ENCODE assay signal across 19 cellular contexts in the genomic region with DNA sequence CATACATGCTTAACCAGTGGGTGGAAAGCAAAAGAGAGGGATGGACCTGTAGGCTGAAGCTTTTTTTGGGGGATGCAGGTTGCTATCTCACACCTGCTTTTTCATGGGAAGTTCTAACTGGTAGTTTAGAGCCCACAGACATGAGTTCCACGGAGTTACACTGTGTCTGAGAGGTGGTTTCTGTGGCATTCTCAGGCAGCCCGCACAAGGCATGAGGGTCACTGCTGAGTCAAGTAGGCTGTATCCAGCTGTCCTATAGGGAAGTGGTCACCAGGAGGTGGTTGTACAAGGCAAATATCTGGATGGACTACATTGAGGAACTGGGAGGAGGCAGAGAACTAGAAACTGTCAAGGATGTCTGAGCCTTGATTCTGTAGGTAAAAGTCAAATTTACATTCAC.
DNase-seq lines count a peak whose midpoint lies in the region; ATAC-seq and TF ChIP-seq lines count a peak whose summit lies in the region.
"Had no signal": no experiment of that assay in that cellular context is flagged by ENCODE, and none has a peak within 500 bp of the region (broad histone marks: within the 10 kb centered on the region; RNA-seq: fewer than 3 reads in every experiment).

No MANE protein-coding gene starts in this region.

- no peaks in the 10 kb centered on the region for H3K27me3 ChIP-seq in H9 (ENCODE audit: insufficient read depth, low read length)
- H3K27me3 ChIP-seq in OCI-LY1 (ENCODE audit: insufficient read depth, low read length) = no peaks in the 10 kb centered on the region
- no peaks in the 10 kb centered on the region for H3K27me3 ChIP-seq in smooth muscle cell (ENCODE audit: low read depth)
- H3K27me3 ChIP-seq in vagina = no peaks in the 10 kb centered on the region
- H3K27me3 ChIP-seq: BLaER1 had no signal

- no peak for DNase-seq in H9
- peak; percentile 88 for DNase-seq in myocyte (ENCODE audit: low read depth)
- no peak for DNase-seq in smooth muscle cell (lab: John Stamatoyannopoulos, UW; ENCODE audit: unreplicated experiment)
- DNase-seq in RKO (ENCODE audit: low spot score) = no peak
- no peak for DNase-seq in HUDEP-2 (lab: John Stamatoyannopoulos, UW; ENCODE audit: unreplicated experiment in 76 of 76)
- DNase-seq in vagina (ENCODE audit: extremely low spot score in 2 of 2) = no peak
- DNase-seq: CD4-positive, CD25-positive, alpha-beta regulatory T cell; CD8-positive, alpha-beta memory T cell; DMS53; DMS79 treated with DMSO at 0.1 percent for 48 hours; GF-D8; GOT3; HCEC 1CT had no signal

- intact Hi-C loops in vagina (cut with DNase I) = no loop called here

- TF ChIP-seq POLR2A in vagina (IDR thresholded peaks at IDR 0.05) = no peak

- TF ChIP-seq CTCF in H9 (conservative IDR thresholded peaks at IDR 0.05) = no peak
- no peak for TF ChIP-seq CTCF in OCI-LY1 (IDR thresholded peaks at IDR 0.05; ENCODE audit: low read length)
- no peak for TF ChIP-seq CTCF in smooth muscle cell (IDR thresholded peaks at IDR 0.05; ENCODE audit: borderline replicate concordance, insufficient read depth, poor library complexity, severe bottlenecking)
- TF ChIP-seq CTCF in vagina (IDR thresholded peaks at IDR 0.05) = no peak

- H2BK120ac ChIP-seq in H9 (ENCODE audit: low read depth, low read length, poor library complexity, severe bottlenecking) = no peak overlapping the region

- H3K4ac ChIP-seq in H9 (ENCODE audit: low read depth, low read length) = no peak overlapping the region

- WGBS in H9 (ENCODE audit: extremely low coverage, insufficient read length, low lambda C conversion rate) = no CpG with 5 or more reads among the region's 2 CpGs
- WGBS in smooth muscle cell (ENCODE audit: low lambda C conversion rate) = 33% methylated on average over 2 of the region's 2 CpGs

- H3F3A ChIP-seq in OCI-LY1 (ENCODE audit: insufficient read depth, low read length) (peaks cover 3% of the 10 kb centered on the region; the same call in 1 of the 2 replicates), smooth muscle cell (ENCODE audit: low read depth) (peaks cover 10% of the 10 kb centered on the region)

- H4K5ac ChIP-seq in H9 (ENCODE audit: insufficient read length, low read depth, low read length) = no peak overlapping the region

- no peaks in the 10 kb centered on the region for H3K4me1 Mint-ChIP-seq in H9
- H3K4me1 Mint-ChIP-seq: B cell; CD8-positive, alpha-beta memory T cell had no signal

- H3K23ac ChIP-seq in H9 (ENCODE audit: insufficient read length, low read depth, low read length) = no peak overlapping the region

- no peak overlapping the region for H3K4me3 Mint-ChIP-seq in H9
- H3K4me3 Mint-ChIP-seq: B cell; CD4-positive, CD25-positive, alpha-beta regulatory T cell; CD8-positive, alpha-beta memory T cell had no signal

- H4K8ac ChIP-seq in H9 (replicated peaks; ENCODE audit: insufficient read length, low read depth, low read length) = no peak overlapping the region

- no peaks in the 10 kb centered on the region for H3K36me3 ChIP-seq in OCI-LY1 (ENCODE audit: insufficient read depth, low read length)
- no peaks in the 10 kb centered on the region for H3K36me3 ChIP-seq in smooth muscle cell (ENCODE audit: low read depth)
- H3K36me3 ChIP-seq in vagina = no peaks in the 10 kb centered on the region
- H3K36me3 ChIP-seq: BLaER1 had no signal

- H3K9ac ChIP-seq in H9 (ENCODE audit: extremely low read depth, insufficient read length, low read length) (no peak overlapping the region), OCI-LY1 (ENCODE audit: low read length) (peak overlapping the region; percentile 4; the same call in 1 of the 2 replicates), smooth muscle cell (ENCODE audit: low read depth) (no peak overlapping the region)
- H3K9ac ChIP-seq: BLaER1 had no signal

- H3K14ac ChIP-seq in H9 (ENCODE audit: insufficient read depth, low read length) = no peak overlapping the region; the same call in 1 of the 2 replicates

- H3K23me2 ChIP-seq in H9 (ENCODE audit: insufficient read length, low read depth, low read length, poor library complexity, severe bottlenecking) = no peaks in the 10 kb centered on the region

- no peak overlapping the region for H3T11ph ChIP-seq in H9 (ENCODE audit: low read length)

- H3K9me2 ChIP-seq in OCI-LY1 (ENCODE audit: low read depth, low read length) = no peaks in the 10 kb centered on the region

- H3K27ac Mint-ChIP-seq in H9 = no peak overlapping the region
- H3K27ac Mint-ChIP-seq: B cell; CD4-positive, CD25-positive, alpha-beta regulatory T cell; CD8-positive, alpha-beta memory T cell had no signal

- H3K79me2 ChIP-seq in H9 (ENCODE audit: insufficient read depth, low read length) (no peaks in the 10 kb centered on the region), OCI-LY1 (ENCODE audit: insufficient read depth, low read length) (no peaks in the 10 kb centered on the region), smooth muscle cell (ENCODE audit: low read depth) (no peaks in the 10 kb centered on the region)

- H3K4me1 ChIP-seq in H9 (ENCODE audit: insufficient read depth, low read length) (no peaks in the 10 kb centered on the region), OCI-LY1 (ENCODE audit: insufficient read depth, low read length, severe bottlenecking) (peaks cover 16% of the 10 kb centered on the region), smooth muscle cell (ENCODE audit: low read depth) (no peaks in the 10 kb centered on the region), vagina (no peaks in the 10 kb centered on the region)
- H3K4me1 ChIP-seq: BLaER1 had no signal

- H2BK15ac ChIP-seq in H9 (ENCODE audit: low read depth, low read length) = no peak overlapping the region

- no peak overlapping the region for H2BK12ac ChIP-seq in H9 (ENCODE audit: insufficient read length, low read depth, low read length)

- H3K4me3 ChIP-seq in OCI-LY1 (ENCODE audit: low read depth, low read length, poor library complexity, severe bottlenecking) = no peak overlapping the region
- H3K4me3 ChIP-seq in smooth muscle cell = no peak overlapping the region
- H3K4me3 ChIP-seq in vagina = no peak overlapping the region
- H3K4me3 ChIP-seq: BLaER1 had no signal

- no peak for ATAC-seq in HG03521 (IDR thresholded peaks at IDR 0.05; ENCODE audit: unreplicated experiment)

- no peaks in the 10 kb centered on the region; a peak in 2 of 5 replicates for H3K9me3 Mint-ChIP-seq in H9

- H3K56ac ChIP-seq in H9 (ENCODE audit: insufficient read length, low read depth, low read length) = peak overlapping the region; percentile 92

- H3K36me3 Mint-ChIP-seq in H9 (ENCODE audit: insufficient read depth in 1 of 3, low read depth in 3 of 3) = no peaks in the 10 kb centered on the region
- H3K36me3 Mint-ChIP-seq: CD4-positive, CD25-positive, alpha-beta regulatory T cell; CD8-positive, alpha-beta memory T cell had no signal

- H3K4me2 ChIP-seq in H9 (ENCODE audit: insufficient read depth, insufficient read length, low read length) = no peak overlapping the region
- H3K4me2 ChIP-seq in OCI-LY1 (ENCODE audit: low read length) = peak overlapping the region; percentile 18; the same call in 1 of the 2 replicates
- no peak overlapping the region for H3K4me2 ChIP-seq in smooth muscle cell
- H3K4me2 ChIP-seq: BLaER1 had no signal

- H2AFZ ChIP-seq in H9 (ENCODE audit: low read length) (no peak overlapping the region), OCI-LY1 (ENCODE audit: low read length) (peak overlapping the region; percentile 52), smooth muscle cell (ENCODE audit: low read depth) (peak overlapping the region; percentile 28)

- H3K9me3 ChIP-seq in H9 (ENCODE audit: control insufficient read depth, low read depth, low read length) = no peaks in the 10 kb centered on the region
- H3K9me3 ChIP-seq in OCI-LY1 (ENCODE audit: low read length) = peaks cover 5% of the 10 kb centered on the region; the same call in 1 of the 2 replicates
- H3K9me3 ChIP-seq in smooth muscle cell (replicated peaks; ENCODE audit: low read depth) = no peaks in the 10 kb centered on the region
- no peaks in the 10 kb centered on the region for H3K9me3 ChIP-seq in vagina
- H3K9me3 ChIP-seq: BLaER1 had no signal

- H2AK5ac ChIP-seq in H9 (ENCODE audit: insufficient read length, low read length) = no peak overlapping the region

- H3K79me1 ChIP-seq in H9 (ENCODE audit: insufficient read depth, low read depth, low read length, poor library complexity, severe bottlenecking) = no peaks in the 10 kb centered on the region

- no peak overlapping the region for H2BK20ac ChIP-seq in H9 (ENCODE audit: low read depth, low read length, poor library complexity, severe bottlenecking)

- H4K20me1 ChIP-seq in H9 (ENCODE audit: control insufficient read depth, insufficient read depth, insufficient read length) = no peaks in the 10 kb centered on the region
- no peaks in the 10 kb centered on the region for H4K20me1 ChIP-seq in OCI-LY1 (ENCODE audit: insufficient read depth, low read length)
- no peaks in the 10 kb centered on the region for H4K20me1 ChIP-seq in smooth muscle cell (ENCODE audit: low read depth)
- H4K20me1 ChIP-seq: BLaER1 had no signal

- H3K27ac ChIP-seq in H9 (ENCODE audit: insufficient read length, low read depth, low read length) = no peak overlapping the region
- peak overlapping the region; percentile 68 for H3K27ac ChIP-seq in OCI-LY1 (ENCODE audit: low read depth, low read length, poor library complexity, severe bottlenecking)
- H3K27ac ChIP-seq in smooth muscle cell (ENCODE audit: low read depth) = no peak overlapping the region
- no peak overlapping the region for H3K27ac ChIP-seq in vagina
- H3K27ac ChIP-seq: 22Rv1, BLaER1, C4-2B had no signal

- H3K18ac ChIP-seq in H9 (ENCODE audit: insufficient read length, low read depth, low read length) = no peak overlapping the region

- H2BK5ac ChIP-seq in H9 (ENCODE audit: insufficient read length, low read length) = no peak overlapping the region

- H4K91ac ChIP-seq in H9 (ENCODE audit: insufficient read length, low read depth, low read length) = no peak overlapping the region

- no peaks in the 10 kb centered on the region for H3K27me3 Mint-ChIP-seq in H9 (ENCODE audit: low read depth)
- H3K27me3 Mint-ChIP-seq: B cell; CD4-positive, CD25-positive, alpha-beta regulatory T cell had no signal
